ENCODE assay signal across 30 cellular contexts in genomic region chr12:55922126-55922525, GRCh38. TPM values are rescaled to one million over a fixed set of nuclear protein-coding genes. Genes with fewer than 3 reads are reported as not detected.
DNase-seq lines count a peak whose midpoint lies in the region; ATAC-seq and TF ChIP-seq lines count a peak whose summit lies in the region.
"Had no signal": no experiment of that assay in that cellular context is flagged by ENCODE, and none has a peak within 500 bp of the region (broad histone marks: within the 10 kb centered on the region; RNA-seq: fewer than 3 reads in every experiment).

No MANE protein-coding gene starts in this region.

- no peaks in the 10 kb centered on the region for H3K9me2 ChIP-seq in HCT116 (ENCODE audit: insufficient read depth)

- RAD21 ChIA-PET in HCT116 (lab: Charles Lee; ENCODE audit: low non-redundant PET in 1 of 2, low total read pairs in 2 of 2, uncharacterized antibody in 2 of 2, unreplicated experiment in 2 of 2), result no interaction called here

- peaks cover 42% of the 10 kb centered on the region for H3K4me1 ChIP-seq in DND-41 (ENCODE audit: insufficient read depth, low read length)
- H3K4me1 ChIP-seq in HCT116 (ENCODE audit: control insufficient read depth in 1 of 2, insufficient read depth in 2 of 2, low read length in 2 of 2), result peaks cover 15 to 44% of the 10 kb centered on the region in 2 experiments
- peaks cover 9 to 30% of the 10 kb centered on the region in 2 donors for H3K4me1 ChIP-seq in naive thymus-derived CD4-positive, alpha-beta T cell (ENCODE audit: control insufficient read depth in 2 of 2, insufficient read depth in 2 of 2, low read length in 2 of 2)
- H3K4me1 ChIP-seq in Caco-2, result no peaks in the 10 kb centered on the region; the same call in 1 of the 2 replicates
- H3K4me1 ChIP-seq: foreskin keratinocyte, HAP-1 had no signal

- TF ChIP-seq CTCF in DND-41 (IDR thresholded peaks at IDR 0.05; ENCODE audit: borderline replicate concordance, extremely low read depth, low read length, poor library complexity, severe bottlenecking) (no peak), HCT116 (IDR thresholded peaks at IDR 0.05 in 2 of 3, conservative IDR thresholded peaks at IDR 0.05 in 1 of 3; ENCODE audit: borderline replicate concordance in 1 of 3, insufficient read depth in 1 of 3, low read depth in 2 of 3, low read length in 2 of 3) (no peak), VCaP (conservative IDR thresholded peaks at IDR 0.05) (no peak), Caco-2 (IDR thresholded peaks at IDR 0.05; ENCODE audit: insufficient read depth in 1 of 2, low read depth in 1 of 2, low read length in 1 of 2, severe bottlenecking in 1 of 2, unreplicated experiment in 1 of 2) (no peak)

- peaks cover 0 to 7% (median 0%) of the 10 kb centered on the region in 11 donors for H3K9me3 Mint-ChIP-seq in naive thymus-derived CD4-positive, alpha-beta T cell
- no peaks in the 10 kb centered on the region for H3K9me3 Mint-ChIP-seq in Caco-2 (ENCODE audit: unreplicated experiment)
- H3K9me3 Mint-ChIP-seq: CD14-positive monocyte; memory B cell; stimulated activated memory B cell treated with anti-CD40 and anti-IgM and Interleukin-4, amounts not matched to agents 10 μg/mL and 1 μg/mL and 100 μg/mL, for 72 hours; T-helper 1 cell treated with Interleukin-12 subunit alpha and Interleukin-12 subunit beta and Interleukin-4 antibody, amounts not matched to agents 30 μg/mL and 1 μg/mL, for 36 hours had no signal

- peaks cover 95% of the 10 kb centered on the region for H3K79me2 ChIP-seq in DND-41 (ENCODE audit: insufficient read depth, low read length)
- H3K79me2 ChIP-seq in HCT116 (ENCODE audit: insufficient read depth, low read length), result peaks cover 83% of the 10 kb centered on the region

- H3K4me3 ChIP-seq in DND-41 (ENCODE audit: low read depth in 1 of 2, low read length in 2 of 2) (no peak overlapping the region), HCT116 (replicated peaks in 1 of 2; ENCODE audit: low read depth in 1 of 2, low read length in 2 of 2) (no peak overlapping the region), Caco-2 (ENCODE audit: low read depth, low read length) (no peak overlapping the region)
- no peak overlapping the region for H3K4me3 ChIP-seq in naive thymus-derived CD4-positive, alpha-beta T cell (ENCODE audit: low read length)
- H3K4me3 ChIP-seq: HAP-1, left lung, ovary, SK-N-MC, upper lobe of left lung had no signal

- CTCF ChIA-PET in HCT116 (lab: Charles Lee) (interaction anchor here (1.7 kb wide), 1 partner anchor 101 kb away, joined by 6 read pairs; no protein-coding TSS in a partner anchor), Caco-2 (lab: Charles Lee) (interaction anchor here (1.0 kb wide), 1 partner anchor 52 kb away, joined by 3 read pairs; no protein-coding TSS in a partner anchor)
- CTCF ChIA-PET in naive thymus-derived CD4-positive, alpha-beta T cell (lab: Charles Lee), result interaction anchor here (0.8 kb wide), 1 partner anchor 9 kb away, joined by 8 read pairs; no protein-coding TSS in a partner anchor

- H3K27ac Mint-ChIP-seq in naive thymus-derived CD4-positive, alpha-beta T cell, result peak overlapping the region in 5 of 9 donors; percentile 48 to 74 (median 62)
- no peak overlapping the region for H3K27ac Mint-ChIP-seq in Caco-2 (ENCODE audit: unreplicated experiment)
- H3K27ac Mint-ChIP-seq: memory B cell; stimulated activated memory B cell treated with anti-CD40 and anti-IgM and Interleukin-4, amounts not matched to agents 10 μg/mL and 1 μg/mL and 100 μg/mL, for 72 hours had no signal

- POLR2A ChIA-PET in HCT116 (lab: Charles Lee) (interaction anchor here (1.7 to 1.8 kb wide), 2 partner anchors 93 to 104 kb away, joined by 4 to 6 read pairs; partner anchors contain the start of genes DNAJC14, ORMDL2 and SARNP), Caco-2 (lab: Charles Lee) (no interaction called here)
- POLR2A ChIA-PET in naive thymus-derived CD4-positive, alpha-beta T cell (lab: Charles Lee), result interaction anchor here (1.4 to 22.1 kb wide), 4 partner anchors 8 to 92 kb away, joined by 4 to 728 read pairs (median 9); partner anchors contain the start of genes DNAJC14 and RAB5B

- H3K36me3 ChIP-seq in DND-41 (ENCODE audit: insufficient read depth, low read length) (peaks cover 51% of the 10 kb centered on the region), HCT116 (ENCODE audit: control insufficient read depth in 1 of 2, insufficient read depth in 2 of 2, low read length in 2 of 2) (0 out of 4 replicates have a peak, but pooled peaks cover 0 to 2% of the 10 kb centered on the region in 2 experiments), Caco-2 (ENCODE audit: control insufficient read depth, insufficient read depth, low read length) (peaks cover 1% of the 10 kb centered on the region)
- H3K36me3 ChIP-seq in naive thymus-derived CD4-positive, alpha-beta T cell (ENCODE audit: control insufficient read depth in 2 of 3, insufficient read depth in 3 of 3, low read length in 3 of 3), result peaks cover 0 to 5% (median 0%) of the 10 kb centered on the region in 3 experiments
- H3K36me3 ChIP-seq: ovary had no signal

- BruUV-seq in HCT116 (replicated peaks; lab: Mats Ljungman, UMichigan) (no TSS peak), Caco-2 (replicated peaks; lab: Mats Ljungman, UMichigan) (no TSS peak)

- no peak overlapping the region for H3K9ac ChIP-seq in DND-41 (ENCODE audit: low read depth, low read length)
- H3K9ac ChIP-seq in HCT116 (ENCODE audit: low read length), result no peak overlapping the region

- H3K4me2 ChIP-seq in DND-41 (ENCODE audit: insufficient read depth, low read length) (0 out of 2 replicates have a peak overlapping the region, but pooled peaks have one; percentile 19), HCT116 (ENCODE audit: low read length) (no peak overlapping the region)

- TF ChIP-seq POLR2A in HCT116 (IDR thresholded peaks at IDR 0.05; ENCODE audit: borderline replicate concordance, extremely low read depth, insufficient read depth, insufficient read length), result no peak

- ATAC-seq in DND-41 (ENCODE audit: insufficient read depth, low read depth), result no peak
- ATAC-seq in HCT116, result no peak
- no peak for ATAC-seq in naive thymus-derived CD4-positive, alpha-beta T cell
- no peak for ATAC-seq in GM19328 (IDR thresholded peaks at IDR 0.05; ENCODE audit: unreplicated experiment)
- ATAC-seq in GM21786 (IDR thresholded peaks at IDR 0.05; ENCODE audit: unreplicated experiment), result no peak
- ATAC-seq: esophagus mucosa; foreskin keratinocyte; left lung; stimulated activated memory B cell treated with anti-CD40 and anti-IgM and Interleukin-4, amounts not matched to agents 10 μg/mL and 1 μg/mL and 100 μg/mL, for 72 hours had no signal

- H3K27me3 ChIP-seq in DND-41 (ENCODE audit: insufficient read depth, low read length, poor library complexity) (no peaks in the 10 kb centered on the region), HCT116 (ENCODE audit: insufficient read depth, low read length) (no peaks in the 10 kb centered on the region), Caco-2 (replicated peaks; ENCODE audit: control insufficient read depth, insufficient read depth, low read length) (no peaks in the 10 kb centered on the region)
- no peaks in the 10 kb centered on the region for H3K27me3 ChIP-seq in naive thymus-derived CD4-positive, alpha-beta T cell (ENCODE audit: control insufficient read depth in 2 of 2, insufficient read depth in 2 of 2, low read length in 2 of 2)
- H3K27me3 ChIP-seq: foreskin keratinocyte, left lung, ovary, upper lobe of left lung had no signal

- H3K36me3 Mint-ChIP-seq in naive thymus-derived CD4-positive, alpha-beta T cell, result peaks cover 0 to 33% (median 11%) of the 10 kb centered on the region in 5 donors
- H3K36me3 Mint-ChIP-seq in Caco-2 (ENCODE audit: insufficient read depth, unreplicated experiment), result peaks cover 44% of the 10 kb centered on the region

- peaks cover 19% of the 10 kb centered on the region; the same call in 1 of the 2 replicates for H4K20me1 ChIP-seq in DND-41 (ENCODE audit: insufficient read depth, low read length)
- no peaks in the 10 kb centered on the region for H4K20me1 ChIP-seq in HCT116 (ENCODE audit: insufficient read depth)

- H3K4me3 Mint-ChIP-seq in naive thymus-derived CD4-positive, alpha-beta T cell, result peak overlapping the region in 2 of 10 donors; percentile 6 to 41
- H3K4me3 Mint-ChIP-seq in Caco-2 (ENCODE audit: unreplicated experiment), result no peak overlapping the region
- H3K4me3 Mint-ChIP-seq: CD14-positive monocyte; memory B cell; stimulated activated memory B cell treated with anti-CD40 and anti-IgM and Interleukin-4, amounts not matched to agents 10 μg/mL and 1 μg/mL and 100 μg/mL, for 72 hours; T-helper 1 cell treated with Interleukin-12 subunit alpha and Interleukin-12 subunit beta and Interleukin-4 antibody, amounts not matched to agents 30 μg/mL and 1 μg/mL, for 36 hours had no signal

- intact Hi-C loops in HCT116 (cut with micrococcal nuclease), result no loop called here
- intact Hi-C loops in naive thymus-derived CD4-positive, alpha-beta T cell (cut with micrococcal nuclease), result no loop called here
- intact Hi-C loops in Caco-2 (cut with micrococcal nuclease; ENCODE audit: unreplicated experiment), result no loop called here

- DNase-seq in DND-41 (no peak), HCT116 (ENCODE audit: low read depth, low spot score) (no peak), Caco-2 (no peak)
- no peak for DNase-seq in naive thymus-derived CD4-positive, alpha-beta T cell
- DNase-seq: activated CD8-positive, alpha-beta memory T cell treated with anti-CD3 and anti-CD28 coated beads for 24 hours; activated gamma-delta T cell; activated T-cell treated with anti-CD3 and anti-CD28 coated beads for 4 hours; central memory CD4-positive, alpha-beta T cell; dermis blood vessel endothelial cell; DMS79 treated with DMSO at 0.1 percent for 48 hours; foreskin keratinocyte; head of caudate nucleus; islet precursor cell; left lung; NCI-H1092; NCI-H1694 treated with DMSO at 0.1 percent for 48 hours; substantia nigra; upper lobe of left lung had no signal

- H3K9me3 ChIP-seq in DND-41 (ENCODE audit: insufficient read depth, low read length, severe bottlenecking), result no peaks in the 10 kb centered on the region
- H3K9me3 ChIP-seq in HCT116 (ENCODE audit: control insufficient read depth in 1 of 2, insufficient read depth in 1 of 2, low read depth in 1 of 2, low read length in 2 of 2), result no peaks in the 10 kb centered on the region
- no peaks in the 10 kb centered on the region for H3K9me3 ChIP-seq in naive thymus-derived CD4-positive, alpha-beta T cell (ENCODE audit: control insufficient read depth in 2 of 3, low read length in 3 of 3)
- no peaks in the 10 kb centered on the region for H3K9me3 ChIP-seq in Caco-2
- H3K9me3 ChIP-seq: HAP-1, left lung, ovary, upper lobe of left lung had no signal

- peaks cover 38 to 67% (median 53%) of the 10 kb centered on the region in 7 donors for H3K4me1 Mint-ChIP-seq in naive thymus-derived CD4-positive, alpha-beta T cell
- peaks cover 12% of the 10 kb centered on the region for H3K4me1 Mint-ChIP-seq in Caco-2 (ENCODE audit: low read depth, unreplicated experiment)

- H3K27me3 Mint-ChIP-seq in naive thymus-derived CD4-positive, alpha-beta T cell, result peaks cover 0 to 2% (median 0%) of the 10 kb centered on the region in 5 donors
- no peaks in the 10 kb centered on the region for H3K27me3 Mint-ChIP-seq in Caco-2 (ENCODE audit: insufficient read depth, unreplicated experiment)
- H3K27me3 Mint-ChIP-seq: memory B cell; stimulated activated memory B cell treated with anti-CD40 and anti-IgM and Interleukin-4, amounts not matched to agents 10 μg/mL and 1 μg/mL and 100 μg/mL, for 72 hours had no signal

- TF ChIP-seq RAD21 in HCT116 (IDR thresholded peaks at IDR 0.05; ENCODE audit: low read depth), result no peak

- H3K27ac ChIP-seq in DND-41 (ENCODE audit: low read length) (no peak overlapping the region), HCT116 (ENCODE audit: low read depth, low read length) (no peak overlapping the region), VCaP (peak overlapping the region; percentile 81)
- no peak overlapping the region for H3K27ac ChIP-seq in naive thymus-derived CD4-positive, alpha-beta T cell (ENCODE audit: low read depth, low read length)
- H3K27ac ChIP-seq: foreskin keratinocyte, left lung, ovary, SK-N-MC, upper lobe of left lung had no signal

- no peak overlapping the region for H2AFZ ChIP-seq in DND-41 (ENCODE audit: low read depth, low read length)
- H2AFZ ChIP-seq in HCT116 (ENCODE audit: low read depth, low read length, poor library complexity, severe bottlenecking), result no peak overlapping the region

RNA-seq across cellular contexts. Expression of gene PYM1, which starts 5.6 kb away (rescaled TPM):
- 24.8 TPM for total RNA-seq in HCT116 (2021; ENCODE audit: unreplicated experiment)
- polyA plus RNA-seq in HCT116 (2012), result 20.4 and 25.7 TPM in 2 replicates
- 10 to 100 TPM; 18.5 to 46.9 (median 35.0) TPM for total RNA-seq in naive thymus-derived CD4-positive, alpha-beta T cell
- polyA plus RNA-seq in naive thymus-derived CD4-positive, alpha-beta T cell, result 10 to 100 TPM; 62.1 to 70.7 TPM
- total RNA-seq in Caco-2 (2022), result 39.3 and 47.2 TPM in 2 replicates

RNA-seq across cellular contexts. Expression of gene DGKA, which starts 8.8 kb away (rescaled TPM):
- 58.3 TPM for total RNA-seq in HCT116 (2021; ENCODE audit: unreplicated experiment)
- 60.3 and 67.3 TPM in 2 replicates for polyA plus RNA-seq in HCT116 (2012)
- total RNA-seq in naive thymus-derived CD4-positive, alpha-beta T cell, result 1,000 to 10,000 TPM in 3 of 5 experiments, 100 to 1,000 TPM in 2; 705 to 1,507 (median 1,164) TPM
- polyA plus RNA-seq in naive thymus-derived CD4-positive, alpha-beta T cell, result 100 to 1,000 TPM; 259 to 557 TPM
- total RNA-seq in Caco-2 (2022), result 19.4 and 22.2 TPM in 2 replicates

RNA-seq across cellular contexts. Expression of gene PMEL, which starts 43.7 kb away (rescaled TPM):
- total RNA-seq in HCT116 (2021; ENCODE audit: unreplicated experiment), result 5.8 TPM
- 7.1 and 9.0 TPM in 2 replicates for polyA plus RNA-seq in HCT116 (2012)
- not detected for total RNA-seq in naive thymus-derived CD4-positive, alpha-beta T cell
- polyA plus RNA-seq in naive thymus-derived CD4-positive, alpha-beta T cell, result under 1 TPM; 0.09 to 0.57 TPM
- 7.8 and 9.7 TPM in 2 replicates for total RNA-seq in Caco-2 (2022)
- polyA plus RNA-seq: neural cell had no signal

RNA-seq across cellular contexts. Expression of gene CDK2, which starts 44.5 kb away (rescaled TPM):
- total RNA-seq in HCT116 (2021; ENCODE audit: unreplicated experiment) (90.9 TPM), Caco-2 (2022) (103 and 110 TPM in 2 replicates)
- polyA plus RNA-seq in HCT116 (2012), result 65.1 and 81.6 TPM in 2 replicates
- 10 to 100 TPM; 19.0 to 77.2 (median 24.1) TPM for total RNA-seq in naive thymus-derived CD4-positive, alpha-beta T cell
- 1 to 10 TPM; 7.0 to 9.6 TPM for polyA plus RNA-seq in naive thymus-derived CD4-positive, alpha-beta T cell

RNA-seq across cellular contexts. Expression of gene RAB5B, which starts 51.8 kb away (rescaled TPM):
- total RNA-seq in HCT116 (2021; ENCODE audit: unreplicated experiment) (44.5 TPM), Caco-2 (2022) (98.4 and 107 TPM in 2 replicates)
- 29.1 and 32.6 TPM in 2 replicates for polyA plus RNA-seq in HCT116 (2012)
- total RNA-seq in naive thymus-derived CD4-positive, alpha-beta T cell, result 100 to 1,000 TPM in 1 of 5 experiments, 10 to 100 TPM in 4; 45.2 to 109 (median 62.7) TPM
- polyA plus RNA-seq in naive thymus-derived CD4-positive, alpha-beta T cell, result 10 to 100 TPM; 69.6 to 86.7 TPM

Comparison
In these comparisons a context has a peak if more than half of its experiments do, and no peak if none do; other contexts are left out.
1. RNA of gene DGKA, which starts 8.8 kb away (total RNA-seq): 705 to 1,507 TPM in naive thymus-derived CD4-positive, alpha-beta T cell; 58.3 TPM in HCT116 (single experiment) and 19.4 to 22.2 TPM in Caco-2; every median in the first group is over 10 times any median in the second.